Comparison of ENCODE assay signal across 16 cellular contexts in the genomic region with DNA sequence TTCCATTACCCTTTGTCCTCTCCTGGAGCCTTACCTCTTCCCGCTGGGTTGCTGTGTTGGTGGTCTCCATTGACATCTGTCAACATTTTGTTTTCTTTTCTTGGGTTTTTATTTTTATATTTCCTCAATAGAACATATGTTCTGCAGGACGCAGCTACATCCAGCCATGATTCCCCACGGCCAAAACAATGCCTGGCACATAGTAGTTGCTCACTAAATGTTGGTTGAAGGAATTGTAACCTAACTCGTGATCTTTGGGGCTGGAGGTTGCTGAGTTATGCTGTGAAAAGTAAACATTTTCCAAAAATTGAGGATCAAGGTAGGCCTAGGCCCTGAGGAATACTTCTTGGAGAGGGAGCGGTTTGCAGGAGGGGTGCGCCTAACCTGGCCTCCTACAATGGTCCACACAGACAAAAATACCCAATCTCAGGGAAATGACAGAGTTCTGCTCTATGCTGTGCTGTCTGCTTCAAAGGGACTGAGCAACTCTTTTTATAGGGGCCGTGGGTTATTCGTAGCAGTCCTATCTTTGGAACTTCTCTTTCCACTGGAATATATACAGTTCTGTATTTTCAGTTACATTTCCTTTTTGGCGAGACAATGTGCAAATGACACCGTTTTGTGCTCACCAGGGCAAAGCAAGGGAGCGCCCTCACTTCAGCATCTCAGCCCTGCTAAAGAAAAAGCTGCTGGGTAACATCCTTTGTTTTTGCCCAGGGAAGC. TPM values are rescaled to one million over a fixed set of nuclear protein-coding genes. Genes with fewer than 3 reads are reported as not detected.
DNase-seq lines count a peak whose midpoint lies in the region; ATAC-seq and TF ChIP-seq lines count a peak whose summit lies in the region.
"Had no signal": no experiment of that assay in that cellular context is flagged by ENCODE, and none has a peak within 500 bp of the region (broad histone marks: within the 10 kb centered on the region; RNA-seq: fewer than 3 reads in every experiment).

No MANE protein-coding gene starts in this region.

- peaks cover 7% of the 10 kb centered on the region for H3K79me2 ChIP-seq in trophoblast cell (ENCODE audit: control insufficient read depth, insufficient read depth, low read length, poor library complexity)

- peaks cover 15% of the 10 kb centered on the region for H3K27me3 Mint-ChIP-seq in glutamatergic neuron (ENCODE audit: unreplicated experiment)

- no peak overlapping the region for H2AFZ ChIP-seq in trophoblast cell (ENCODE audit: insufficient read depth, low read length, poor library complexity)

- H2AK5ac ChIP-seq in trophoblast cell (ENCODE audit: low read length) = no peak overlapping the region

- peaks cover 13% of the 10 kb centered on the region for H3K79me1 ChIP-seq in trophoblast cell (ENCODE audit: low read length)

- H4K12ac ChIP-seq in trophoblast cell (ENCODE audit: low read depth, low read length) = no peak overlapping the region

- H2BK5ac ChIP-seq in trophoblast cell (ENCODE audit: low read depth, low read length, poor library complexity) = no peak overlapping the region

- peak overlapping the region; percentile 56 to 60 for H3K4me3 ChIP-seq in right atrium auricular region
- H3K4me3 ChIP-seq in trophoblast cell (ENCODE audit: low read depth, low read length) = no peak overlapping the region
- H3K4me3 ChIP-seq: A549 had no signal

- H3K4me2 ChIP-seq in trophoblast cell (ENCODE audit: low read length) = peak overlapping the region; percentile 81
- H3K4me2 ChIP-seq: A549 had no signal

- no peak overlapping the region for H3K9ac ChIP-seq in trophoblast cell (ENCODE audit: low read length)

- H3K27ac ChIP-seq in right atrium auricular region = peak overlapping the region; percentile 11 to 80
- no peak overlapping the region for H3K27ac ChIP-seq in trophoblast cell (ENCODE audit: low read depth, low read length)
- H3K27ac ChIP-seq: A549 had no signal

- H3K27me3 ChIP-seq in right atrium auricular region (no peaks in the 10 kb centered on the region), trophoblast cell (ENCODE audit: insufficient read depth, low read length) (no peaks in the 10 kb centered on the region)

- no peak overlapping the region for H2BK12ac ChIP-seq in trophoblast cell (ENCODE audit: low read length)

- H3K4me1 Mint-ChIP-seq in glutamatergic neuron (ENCODE audit: low read depth, unreplicated experiment) = peaks cover 5% of the 10 kb centered on the region
- H3K4me1 Mint-ChIP-seq: activated CD8-positive, alpha-beta memory T cell treated with anti-CD3 and anti-CD28 coated beads, Interleukin-2, amount 10 ng/mL, durations not matched to agents 7 days and 5 days; natural killer cell had no signal

- H3K9me3 ChIP-seq in right atrium auricular region (no peaks in the 10 kb centered on the region), trophoblast cell (ENCODE audit: insufficient read depth, low read depth, low read length) (no peaks in the 10 kb centered on the region)
- H3K9me3 ChIP-seq: A549 had no signal

- H3K18ac ChIP-seq in trophoblast cell (ENCODE audit: low read length) = no peak overlapping the region

- peaks cover 1% of the 10 kb centered on the region for H3K9me3 Mint-ChIP-seq in glutamatergic neuron (ENCODE audit: unreplicated experiment)
- H3K9me3 Mint-ChIP-seq: effector memory CD8-positive, alpha-beta T cell; natural killer cell; stimulated activated memory B cell treated with anti-CD40 and anti-IgM and Interleukin-4, amounts not matched to agents 10 μg/mL and 1 μg/mL and 100 μg/mL, for 72 hours had no signal

- H3K36me3 ChIP-seq in right atrium auricular region (no peaks in the 10 kb centered on the region), trophoblast cell (ENCODE audit: control insufficient read depth in 1 of 2, insufficient read depth in 2 of 2, low read length in 2 of 2) (no peaks in the 10 kb centered on the region)

- no peak overlapping the region for H2BK120ac ChIP-seq in trophoblast cell (ENCODE audit: insufficient read depth, low read length, poor library complexity)

- ATAC-seq in Right ventricle myocardium inferior (no peak), HG03442 (IDR thresholded peaks at IDR 0.05; ENCODE audit: unreplicated experiment) (no peak)
- no peak for ATAC-seq in stimulated activated naive CD8-positive, alpha-beta T cell treated with anti-CD3 and anti-CD28 coated beads, Interleukin-15, Interleukin-2, amounts not matched to agents 100 U/mL and 50 U/mL, for 24 hours
- ATAC-seq: A549; activated CD8-positive, alpha-beta memory T cell treated with anti-CD3 and anti-CD28 coated beads, Interleukin-2, amount 10 ng/mL, durations not matched to agents 7 days and 5 days; activated naive CD4-positive, alpha-beta T cell treated with anti-CD3 and anti-CD28 coated beads, Interleukin-2, amount 50 U/mL, for 72 hours; effector memory CD8-positive, alpha-beta T cell; natural killer cell had no signal

- intact Hi-C loops in Right ventricle myocardium inferior (cut with DNase I) = loop anchor here (5.0 kb wide), 1 partner anchor 43 kb away; no protein-coding TSS in a partner anchor

- H3K14ac ChIP-seq in trophoblast cell (ENCODE audit: low read length) = no peak overlapping the region

- DNase-seq in right atrium auricular region (ENCODE audit: low spot score) (no peak), Right ventricle myocardium inferior (ENCODE audit: missing footprints) (no peak), glutamatergic neuron (no peak), trophoblast cell (no peak), NCI-H2107 treated with DMSO at 0.1 percent for 48 hours (lab: John Stamatoyannopoulos, UW; ENCODE audit: unreplicated experiment) (no peak), SIG-M5 treated with dmso at 0.1 percent for 504 hours (lab: John Stamatoyannopoulos, UW; ENCODE audit: unreplicated experiment) (no peak)
- no peak for DNase-seq in stimulated activated naive CD8-positive, alpha-beta T cell treated with anti-CD3 and anti-CD28 coated beads, Interleukin-15, Interleukin-2, amounts not matched to agents 100 U/mL and 50 U/mL, for 24 hours
- DNase-seq: activated CD8-positive, alpha-beta memory T cell treated with anti-CD3 and anti-CD28 coated beads, Interleukin-2, amount 10 ng/mL, durations not matched to agents 7 days and 5 days; effector memory CD8-positive, alpha-beta T cell; Kasumi-1; natural killer cell; T1000 had no signal

- no peak for TF ChIP-seq CTCF in right atrium auricular region (IDR thresholded peaks at IDR 0.05)
- no peak for TF ChIP-seq CTCF in glutamatergic neuron (IDR thresholded peaks at IDR 0.05; ENCODE audit: partially characterized antibody, unreplicated experiment)

- H3K4ac ChIP-seq in trophoblast cell (ENCODE audit: low read depth, low read length) = no peak overlapping the region

- H3K4me1 ChIP-seq in right atrium auricular region (peaks cover 0 to 12% of the 10 kb centered on the region in 2 donors), trophoblast cell (ENCODE audit: control insufficient read depth in 1 of 2, insufficient read depth in 2 of 2, low read length in 2 of 2) (peaks cover 14 to 17% of the 10 kb centered on the region in 2 experiments)
- H3K4me1 ChIP-seq: A549 had no signal

- H4K8ac ChIP-seq in trophoblast cell (ENCODE audit: low read depth, low read length) = no peak overlapping the region

- WGBS in trophoblast cell (ENCODE audit: extremely low coverage, insufficient coverage, insufficient read length) = no CpG with 5 or more reads among the region's 11 CpGs

- H3K27ac Mint-ChIP-seq in glutamatergic neuron (ENCODE audit: unreplicated experiment) = no peak overlapping the region
- H3K27ac Mint-ChIP-seq: activated CD8-positive, alpha-beta memory T cell treated with anti-CD3 and anti-CD28 coated beads, Interleukin-2, amount 10 ng/mL, durations not matched to agents 7 days and 5 days; activated naive CD4-positive, alpha-beta T cell treated with anti-CD3 and anti-CD28 coated beads, Interleukin-2, amount 50 U/mL, for 72 hours; effector memory CD8-positive, alpha-beta T cell; natural killer cell; stimulated activated memory B cell treated with anti-CD40 and anti-IgM and Interleukin-4, amounts not matched to agents 10 μg/mL and 1 μg/mL and 100 μg/mL, for 72 hours had no signal

- H3K4me3 Mint-ChIP-seq in glutamatergic neuron (ENCODE audit: unreplicated experiment) = peak overlapping the region; percentile 76
- H3K4me3 Mint-ChIP-seq: activated CD8-positive, alpha-beta memory T cell treated with anti-CD3 and anti-CD28 coated beads, Interleukin-2, amount 10 ng/mL, durations not matched to agents 7 days and 5 days; effector memory CD8-positive, alpha-beta T cell; natural killer cell; stimulated activated memory B cell treated with anti-CD40 and anti-IgM and Interleukin-4, amounts not matched to agents 10 μg/mL and 1 μg/mL and 100 μg/mL, for 72 hours had no signal

- no peak overlapping the region for H3K23ac ChIP-seq in trophoblast cell (ENCODE audit: low read length)

- H4K91ac ChIP-seq in trophoblast cell (ENCODE audit: low read depth, low read length) = no peak overlapping the region

- H3K36me3 Mint-ChIP-seq in glutamatergic neuron (ENCODE audit: unreplicated experiment) = no peaks in the 10 kb centered on the region
- H3K36me3 Mint-ChIP-seq: activated CD8-positive, alpha-beta memory T cell treated with anti-CD3 and anti-CD28 coated beads, Interleukin-2, amount 10 ng/mL, durations not matched to agents 7 days and 5 days; natural killer cell; stimulated activated memory B cell treated with anti-CD40 and anti-IgM and Interleukin-4, amounts not matched to agents 10 μg/mL and 1 μg/mL and 100 μg/mL, for 72 hours had no signal

RNA-seq across cellular contexts. Expression of gene PDPN, which starts 1.4 kb away (rescaled TPM):
- 10 to 100 TPM; 17.3 to 28.9 TPM for total RNA-seq in right atrium auricular region
- total RNA-seq in Right ventricle myocardium inferior = 24.1 TPM
- 4.8 TPM for total RNA-seq in glutamatergic neuron (ENCODE audit: unreplicated experiment)
- 36.0 and 37.3 TPM in 2 replicates for polyA plus RNA-seq in trophoblast cell (2013)
- total RNA-seq: activated CD8-positive, alpha-beta memory T cell treated with anti-CD3 and anti-CD28 coated beads, Interleukin-2, amount 10 ng/mL, durations not matched to agents 7 days and 5 days; activated naive CD4-positive, alpha-beta T cell treated with anti-CD3 and anti-CD28 coated beads, Interleukin-2, amount 50 U/mL, for 72 hours; natural killer cell had no signal
- polyA plus RNA-seq: A549 had no signal
